Comparison of ENCODE assay signal across 25 cellular contexts in the genomic region with DNA sequence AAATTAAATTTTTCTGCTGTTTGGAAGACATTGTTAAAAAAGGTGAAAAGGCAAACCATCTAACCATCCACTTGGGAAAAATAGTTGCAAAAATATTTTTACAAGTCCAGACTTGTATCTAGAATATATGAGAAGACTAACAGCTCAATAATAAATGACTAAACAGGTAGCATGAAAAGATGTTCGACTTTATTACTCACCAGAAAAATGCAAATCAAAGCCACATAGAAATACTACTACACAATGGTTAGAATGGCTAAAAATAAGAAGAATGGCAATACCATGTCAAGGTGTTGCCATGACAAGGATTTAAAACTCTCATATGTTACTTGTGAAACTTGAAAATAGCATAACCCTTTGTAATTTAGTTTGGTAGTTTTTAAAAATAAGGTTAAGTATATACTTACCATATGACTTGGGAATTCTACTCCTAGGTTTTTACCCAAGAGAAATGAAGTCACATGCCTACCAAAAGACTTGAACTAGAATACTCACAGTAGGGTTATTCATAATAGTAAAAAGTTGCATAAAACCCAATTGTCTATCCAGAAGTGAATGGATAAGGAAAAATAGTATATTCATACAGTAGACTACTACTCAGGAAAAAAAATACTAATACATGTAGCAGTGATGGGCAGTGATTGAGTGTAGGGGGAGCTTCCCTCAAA.
DNase-seq lines count a peak whose midpoint lies in the region; ATAC-seq and TF ChIP-seq lines count a peak whose summit lies in the region.
"Had no signal": no experiment of that assay in that cellular context is flagged by ENCODE, and none has a peak within 500 bp of the region (broad histone marks: within the 10 kb centered on the region; RNA-seq: fewer than 3 reads in every experiment).

No MANE protein-coding gene starts in this region.

- H3K27me3 Mint-ChIP-seq in GM23338 (ENCODE audit: insufficient read depth, low read depth, poor library complexity), result peaks cover 1% of the 10 kb centered on the region
- H3K27me3 Mint-ChIP-seq: activated B cell treated with CpG ODN at 0.5 μM for 24 hours; activated CD4-positive, alpha-beta memory T cell treated with anti-CD3 and anti-CD28 coated beads for 36 hours; dendritic cell treated with granulocyte-macrophage colony-stimulating factor and Interleukin-4, amounts not matched to agents 40 ng/mL and 50 ng/mL, for 4 days; naive thymus-derived CD8-positive, alpha-beta T cell; stimulated activated naive B cell treated with anti-CD40 and anti-IgM and Interleukin-4, amounts not matched to agents 10 μg/mL and 1 μg/mL and 100 μg/mL, for 72 hours had no signal

- H3K9me3 ChIP-seq in adrenal gland (replicated peaks in 1 of 3), result no peaks in the 10 kb centered on the region
- H3K9me3 ChIP-seq: left lung, thoracic aorta had no signal

- no peaks in the 10 kb centered on the region for H3F3A ChIP-seq in GM23338 (replicated peaks; ENCODE audit: low read depth)

- H2AFZ ChIP-seq in GM23338, result no peak overlapping the region

- H3K36me3 Mint-ChIP-seq in GM23338 (ENCODE audit: low read depth), result peaks cover 17% of the 10 kb centered on the region

- ATAC-seq in GM18858 (IDR thresholded peaks at IDR 0.05; ENCODE audit: unreplicated experiment) (peak; percentile 62), GM23338 (no peak), HG03442 (IDR thresholded peaks at IDR 0.05; ENCODE audit: unreplicated experiment) (peak; percentile 53)
- ATAC-seq: left lung; naive thymus-derived CD8-positive, alpha-beta T cell; stimulated activated naive B cell treated with anti-CD40 and anti-IgM and Interleukin-4, amounts not matched to agents 10 μg/mL and 1 μg/mL and 100 μg/mL, for 72 hours had no signal

- H3K27ac ChIP-seq in GM23338 (ENCODE audit: low read depth) (no peak overlapping the region), epithelial cell of prostate (peak overlapping the region; percentile 31), adrenal gland (no peak overlapping the region)
- H3K27ac ChIP-seq: cardiac muscle cell, KMS-11, left lung, thoracic aorta had no signal

- H3K9me2 ChIP-seq in GM23338 (ENCODE audit: insufficient read depth), result no peaks in the 10 kb centered on the region

- TF ChIP-seq POLR2A in adrenal gland (IDR thresholded peaks at IDR 0.05), result no peak

- TF ChIP-seq CTCF in GM23338 (conservative IDR thresholded peaks at IDR 0.05; ENCODE audit: low read depth in 2 of 2) (no peak), adrenal gland (IDR thresholded peaks at IDR 0.05) (no peak), foreskin fibroblast (IDR thresholded peaks at IDR 0.05; ENCODE audit: low read depth, low read length) (no peak)

- no peak for DNase-seq in GM23338 (ENCODE audit: low spot score)
- DNase-seq in epithelial cell of prostate (ENCODE audit: low read depth, low spot score), result peak; percentile 29
- DNase-seq in NOMO-1 (lab: John Stamatoyannopoulos, UW; ENCODE audit: unreplicated experiment in 2 of 2), result no peak
- DNase-seq in NCI-H1417 treated with DMSO at 0.1 percent for 48 hours (lab: John Stamatoyannopoulos, UW), result no peak
- no peak for DNase-seq in adrenal gland
- no peak for DNase-seq in foreskin fibroblast
- DNase-seq: activated B cell treated with CpG ODN at 0.5 μM for 24 hours; activated CD4-positive, alpha-beta memory T cell treated with anti-CD3 and anti-CD28 coated beads for 36 hours; activated gamma-delta T cell treated with Interleukin-2 at 50 U/mL for 16 hours; C1 segment of cervical spinal cord; left lung; naive thymus-derived CD8-positive, alpha-beta T cell; NCI-H1694 treated with DMSO at 0.1 percent for 48 hours; retina; Right ventricle myocardium superior; stimulated activated CD4-positive, alpha-beta T cell treated with anti-CD3 and anti-CD28 coated beads, Interleukin-2, amount 100 ng/mL, for 48 hours; stimulated activated naive B cell treated with anti-CD40 and anti-IgM and Interleukin-4, amounts not matched to agents 10 μg/mL and 1 μg/mL and 100 μg/mL, for 72 hours had no signal

- no peaks in the 10 kb centered on the region for H3K79me2 ChIP-seq in GM23338 (replicated peaks; ENCODE audit: insufficient read depth)

- intact Hi-C loops in adrenal gland (cut with DNase I), result no loop called here

- H3K4me3 ChIP-seq in GM23338 (no peak overlapping the region), adrenal gland (no peak overlapping the region), foreskin fibroblast (ENCODE audit: low read depth in 1 of 2, low read length in 2 of 2) (no peak overlapping the region)
- H3K4me3 ChIP-seq: cardiac muscle cell, left lung, smooth muscle cell, thoracic aorta had no signal

- peaks cover 46% of the 10 kb centered on the region for H3K4me1 ChIP-seq in GM23338 (ENCODE audit: insufficient read depth)
- no peaks in the 10 kb centered on the region for H3K4me1 ChIP-seq in adrenal gland (replicated peaks in 1 of 2)
- H3K4me1 ChIP-seq: left lung had no signal

- H3K36me3 ChIP-seq in GM23338 (ENCODE audit: insufficient read depth) (no peaks in the 10 kb centered on the region), adrenal gland (replicated peaks in 1 of 2) (no peaks in the 10 kb centered on the region)

- H3K27me3 ChIP-seq in GM23338 (ENCODE audit: insufficient read depth) (no peaks in the 10 kb centered on the region), adrenal gland (no peaks in the 10 kb centered on the region)
- H3K27me3 ChIP-seq: cardiac muscle cell, left lung had no signal

- H3K4me3 Mint-ChIP-seq in GM23338, result no peak overlapping the region
- H3K4me3 Mint-ChIP-seq: activated B cell treated with CpG ODN at 0.5 μM for 24 hours; activated CD4-positive, alpha-beta memory T cell treated with anti-CD3 and anti-CD28 coated beads for 36 hours; dendritic cell treated with granulocyte-macrophage colony-stimulating factor and Interleukin-4, amounts not matched to agents 40 ng/mL and 50 ng/mL, for 4 days; mesothelial cell of epicardium; naive thymus-derived CD8-positive, alpha-beta T cell; stimulated activated naive B cell treated with anti-CD40 and anti-IgM and Interleukin-4, amounts not matched to agents 10 μg/mL and 1 μg/mL and 100 μg/mL, for 72 hours had no signal

- peak overlapping the region; percentile 73; the same call in 1 of the 2 replicates for H3K27ac Mint-ChIP-seq in GM23338
- H3K27ac Mint-ChIP-seq: activated B cell treated with CpG ODN at 0.5 μM for 24 hours; activated CD4-positive, alpha-beta memory T cell treated with anti-CD3 and anti-CD28 coated beads for 36 hours; dendritic cell treated with granulocyte-macrophage colony-stimulating factor and Interleukin-4, amounts not matched to agents 40 ng/mL and 50 ng/mL, for 4 days; mesothelial cell of epicardium; naive thymus-derived CD8-positive, alpha-beta T cell; stimulated activated naive B cell treated with anti-CD40 and anti-IgM and Interleukin-4, amounts not matched to agents 10 μg/mL and 1 μg/mL and 100 μg/mL, for 72 hours had no signal

- 88 to 100% (median 96%) methylated on average over 1 of the region's 1 CpG for WGBS in adrenal gland, 4 donors

- H3K4me1 Mint-ChIP-seq in GM23338, result peaks cover 30% of the 10 kb centered on the region
- H3K4me1 Mint-ChIP-seq: activated B cell treated with CpG ODN at 0.5 μM for 24 hours; mesothelial cell of epicardium; stimulated activated naive B cell treated with anti-CD40 and anti-IgM and Interleukin-4, amounts not matched to agents 10 μg/mL and 1 μg/mL and 100 μg/mL, for 72 hours had no signal

- no peak overlapping the region for H3K4me2 ChIP-seq in GM23338
- H3K4me2 ChIP-seq: KMS-11, smooth muscle cell had no signal

- H4K20me1 ChIP-seq in GM23338 (replicated peaks; ENCODE audit: insufficient read depth), result no peaks in the 10 kb centered on the region

- peaks cover 6% of the 10 kb centered on the region; the same call in 1 of the 3 replicates for H3K9me3 Mint-ChIP-seq in GM23338
- H3K9me3 Mint-ChIP-seq: activated B cell treated with CpG ODN at 0.5 μM for 24 hours had no signal

TF ChIP-seq in GM23338, 12 proteins besides CTCF, POLR2A, EP300 and RAD21:
- TF ChIP-seq JUNB (IDR thresholded peaks at IDR 0.05; ENCODE audit: unreplicated experiment) (no peak), STAT1 (IDR thresholded peaks at IDR 0.05; ENCODE audit: unreplicated experiment) (no peak), EZH2 (IDR thresholded peaks at IDR 0.05; ENCODE audit: low read depth, unreplicated experiment) (no peak)
TF ChIP-seq in GM23338: peak in this region for 0.
